12 cellular contexts compared by ENCODE assay signal in genomic region chr14:74953686-74954085, GRCh38. TPM values are rescaled to one million over a fixed set of nuclear protein-coding genes. Genes with fewer than 3 reads are reported as not detected.
DNase-seq lines count a peak whose midpoint lies in the region; ATAC-seq, FAIRE-seq and TF ChIP-seq lines count a peak whose summit lies in the region.
"Had no signal": no experiment of that assay in that cellular context is flagged by ENCODE, and none has a peak within 500 bp of the region (broad histone marks: within the 10 kb centered on the region; RNA-seq: fewer than 3 reads in every experiment).

No MANE protein-coding gene starts in this region.

- FAIRE-seq in bronchial epithelial cell (lab: Jason Lieb, UNC): no peak
- FAIRE-seq: G401.6, GM19239 had no signal

- H3K36me3 ChIP-seq in bronchial epithelial cell (ENCODE audit: control insufficient read depth, insufficient read depth, low read length): peaks cover 9% of the 10 kb centered on the region

- H3K27me3 ChIP-seq in bronchial epithelial cell (ENCODE audit: control insufficient read depth, insufficient read depth, low read length): no peaks in the 10 kb centered on the region

- TF ChIP-seq POLR2A in erythroblast (IDR thresholded peaks at IDR 0.05; ENCODE audit: low read length): no peak

- TF ChIP-seq CTCF in bronchial epithelial cell (IDR thresholded peaks at IDR 0.05; ENCODE audit: insufficient read depth, low read length, severe bottlenecking) (no peak), nephron (IDR thresholded peaks at IDR 0.05; ENCODE audit: unreplicated experiment in 3 of 3) (no peak), type B pancreatic cell (conservative IDR thresholded peaks at IDR 0.05) (no peak)

- H3K4me1 Mint-ChIP-seq in nephron (peaks cover 57% of the 10 kb centered on the region), type B pancreatic cell (ENCODE audit: unreplicated experiment) (peaks cover 38% of the 10 kb centered on the region)

- H3K27me3 Mint-ChIP-seq in nephron (ENCODE audit: low read depth) (peaks cover 4% of the 10 kb centered on the region), type B pancreatic cell (peaks cover 4% of the 10 kb centered on the region)

- peaks cover 6% of the 10 kb centered on the region for H3K36me3 Mint-ChIP-seq in nephron (ENCODE audit: low read depth)
- H3K36me3 Mint-ChIP-seq in type B pancreatic cell: peaks cover 5% of the 10 kb centered on the region
- H3K36me3 Mint-ChIP-seq: CD8-positive, alpha-beta memory T cell had no signal

- DNase-seq in DMS 273 (lab: John Stamatoyannopoulos, UW; ENCODE audit: unreplicated experiment): peak; percentile 55
- no peak for DNase-seq in DMS 273 treated with DMSO at 0.1 percent for 48 hours (lab: John Stamatoyannopoulos, UW)
- no peak for DNase-seq in bronchial epithelial cell (ENCODE audit: low read depth)
- DNase-seq in type B pancreatic cell (ENCODE audit: extremely low spot score, unreplicated experiment): no peak
- no peak for DNase-seq in erythroblast (lab: John Stamatoyannopoulos, UW)
- no peak for DNase-seq in activated CD4-positive, alpha-beta T cell treated with anti-CD3 and anti-CD28 coated beads, Interleukin-2, amount 50 U/mL, for 48 hours
- DNase-seq: CD8-positive, alpha-beta memory T cell; SHP77 treated with DMSO at 0.1 percent for 48 hours had no signal

- peak overlapping the region; percentile 74 to 90 (median 77) for H3K27ac Mint-ChIP-seq in nephron
- no peak overlapping the region for H3K27ac Mint-ChIP-seq in type B pancreatic cell
- H3K27ac Mint-ChIP-seq: CD8-positive, alpha-beta memory T cell had no signal

- no peaks in the 10 kb centered on the region for H3K9me3 Mint-ChIP-seq in nephron
- H3K9me3 Mint-ChIP-seq in type B pancreatic cell: no peaks in the 10 kb centered on the region
- H3K9me3 Mint-ChIP-seq: CD8-positive, alpha-beta memory T cell had no signal

- peak overlapping the region; percentile 78 to 82 (median 82) for H3K4me3 Mint-ChIP-seq in nephron
- peak overlapping the region; percentile 78 for H3K4me3 Mint-ChIP-seq in type B pancreatic cell
- H3K4me3 Mint-ChIP-seq: CD8-positive, alpha-beta memory T cell had no signal

- peak overlapping the region; percentile 64 for H3K4me3 ChIP-seq in bronchial epithelial cell (ENCODE audit: low read depth, low read length)

- ATAC-seq in GM21786 (IDR thresholded peaks at IDR 0.05; ENCODE audit: unreplicated experiment): no peak

RNA-seq across cellular contexts. Expression of gene PGF, which starts 1.7 kb away (rescaled TPM):
- total RNA-seq in bronchial epithelial cell: 52.1 and 56.6 TPM in 2 replicates
- total RNA-seq in type B pancreatic cell (ENCODE audit: low replicate concordance): 8.4 and 16.8 TPM in 2 replicates

RNA-seq across cellular contexts. Expression of gene RPS6KL1, which starts 30.6 kb away (rescaled TPM):
- total RNA-seq in bronchial epithelial cell (1.5 and 6.1 TPM in 2 replicates), type B pancreatic cell (ENCODE audit: low replicate concordance) (5.3 and 7.5 TPM in 2 replicates)

RNA-seq across cellular contexts. Expression of gene EIF2B2, which starts 49.0 kb away (rescaled TPM):
- total RNA-seq in bronchial epithelial cell: 60.6 and 83.7 TPM in 2 replicates
- 36.5 and 45.0 TPM in 2 replicates for total RNA-seq in type B pancreatic cell (ENCODE audit: low replicate concordance)
